ENCODE assay signal across 1 cellular context in the genomic region with DNA sequence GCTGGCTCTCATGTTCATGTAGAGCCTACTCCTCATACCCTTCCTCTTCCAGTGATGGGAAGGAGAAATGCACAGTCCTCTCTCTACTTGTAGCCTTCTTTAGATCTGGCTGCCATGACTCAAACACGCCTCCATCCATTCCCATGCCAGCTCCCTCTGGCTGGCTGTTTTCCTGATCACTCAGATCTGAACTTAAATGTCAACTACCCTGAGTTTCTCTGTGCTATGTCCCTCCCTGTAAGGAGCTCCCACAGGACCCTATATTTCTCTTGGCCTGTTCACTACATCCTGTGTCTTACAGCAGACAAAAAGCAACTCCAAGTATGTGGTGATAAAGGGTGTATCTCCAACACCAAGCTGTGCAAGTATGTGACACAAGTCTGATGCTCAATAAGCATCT.
TF ChIP-seq lines count a peak whose summit lies in the region.

No MANE protein-coding gene starts in this region.

TF ChIP-seq in IMR-90, 13 proteins besides CTCF, POLR2A, EP300 and RAD21 (continued from another document):
- TF ChIP-seq RCOR1 (IDR thresholded peaks at IDR 0.05; ENCODE audit: insufficient replicate concordance, low read length): no peak
- TF ChIP-seq MAFK (IDR thresholded peaks at IDR 0.05; ENCODE audit: low read depth, low read length): no peak
